9 cellular contexts compared by ENCODE assay signal in the genomic region with DNA sequence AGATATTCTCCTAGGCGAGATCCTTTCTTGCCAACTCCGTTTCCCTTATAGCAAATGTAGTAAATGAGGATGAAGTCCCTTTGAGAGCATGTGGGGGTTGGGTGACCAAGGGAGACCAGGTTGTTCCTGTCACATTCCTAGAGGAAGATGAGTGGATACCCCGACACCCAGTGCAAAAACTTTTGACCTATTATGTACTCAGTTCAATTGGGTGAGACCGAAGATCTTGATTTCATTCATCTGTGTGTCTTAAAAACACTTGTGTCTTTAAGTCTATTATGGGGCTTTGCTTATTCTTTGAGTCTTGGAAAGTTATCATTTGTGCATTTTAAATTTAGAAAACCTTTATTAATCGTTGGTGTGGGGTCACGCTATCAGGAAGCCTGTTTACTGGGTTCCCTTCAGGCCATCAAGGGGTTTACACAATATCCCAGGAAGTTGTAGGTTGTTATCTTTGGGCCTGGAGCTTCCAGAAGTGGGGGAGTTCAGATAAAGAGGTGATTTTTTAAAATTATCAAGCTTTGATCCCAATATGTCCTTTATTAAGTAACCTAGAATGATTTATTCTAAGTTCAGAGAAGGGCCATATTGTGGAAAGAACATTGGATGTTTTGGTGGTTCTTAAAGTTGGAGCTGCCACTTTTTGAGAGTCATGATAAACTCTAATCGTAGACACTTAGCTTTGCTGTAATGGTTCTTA. TPM values are rescaled to one million over a fixed set of nuclear protein-coding genes. Genes with fewer than 3 reads are reported as not detected.
DNase-seq lines count a peak whose midpoint lies in the region; ATAC-seq and TF ChIP-seq lines count a peak whose summit lies in the region.
"Had no signal": no experiment of that assay in that cellular context is flagged by ENCODE, and none has a peak within 500 bp of the region (broad histone marks: within the 10 kb centered on the region; RNA-seq: fewer than 3 reads in every experiment).

No MANE protein-coding gene starts in this region.

- TF ChIP-seq CTCF in WI38 (IDR thresholded peaks at IDR 0.05; ENCODE audit: low read depth, low read length) (no peak), gastroesophageal sphincter (IDR thresholded peaks at IDR 0.05) (peak in 3 of 4 experiments; percentile 5 to 50 (median 41))

- WGBS in gastroesophageal sphincter (ENCODE audit: low coverage in 1 of 2), 2 donors = 14% methylated on average over 7 of the region's 7 CpGs

- peaks cover 0 to 18% of the 10 kb centered on the region in 2 donors for H3K36me3 ChIP-seq in gastroesophageal sphincter

- H3K4me3 ChIP-seq in WI38 (ENCODE audit: low read depth, low read length) = peak overlapping the region; percentile 88
- peak overlapping the region; percentile 88 to 97 for H3K4me3 ChIP-seq in gastroesophageal sphincter

- no peak for TF ChIP-seq EP300 in gastroesophageal sphincter (IDR thresholded peaks at IDR 0.05)

- peaks cover 7 to 43% (median 24%) of the 10 kb centered on the region in 3 donors for H3K4me1 ChIP-seq in gastroesophageal sphincter

- peak; percentile 57 to 71 for TF ChIP-seq POLR2A in gastroesophageal sphincter (IDR thresholded peaks at IDR 0.05)

- H3K27me3 ChIP-seq in gastroesophageal sphincter = no peaks in the 10 kb centered on the region

- ATAC-seq in gastroesophageal sphincter (no peak), HG03432 (IDR thresholded peaks at IDR 0.05; ENCODE audit: unreplicated experiment) (no peak), HG03442 (IDR thresholded peaks at IDR 0.05; ENCODE audit: unreplicated experiment) (no peak)

- H3K9me3 ChIP-seq in gastroesophageal sphincter = no peaks in the 10 kb centered on the region

- DNase-seq in EL (peak; percentile 43), putamen (ENCODE audit: low spot score) (peak; percentile 72), SIG-M5 treated with dmso at 0.1 percent for 504 hours (lab: John Stamatoyannopoulos, UW; ENCODE audit: unreplicated experiment) (no peak)
- no peak for DNase-seq in NK-92 treated with Interleukin-12 subunit alpha and Interleukin-12 subunit beta, amount 100 ng/mL, for 24 hours (lab: John Stamatoyannopoulos, UW)
- DNase-seq: NCI-H1694 had no signal

- H3K27ac ChIP-seq in gastroesophageal sphincter = peak overlapping the region; percentile 83 to 100 (median 99)

RNA-seq across cellular contexts. Expression of a gene that starts 2.8 kb away (rescaled TPM):
- 1,000 to 10,000 TPM; 1,174 to 1,482 (median 1,322) TPM for total RNA-seq in gastroesophageal sphincter

Comparison
In these comparisons a context has a peak if more than half of its experiments do, and no peak if none do; other contexts are left out.
1. DNase-seq: peak in EL (single experiment) and putamen (single experiment); none in NK-92 treated with Interleukin-12 subunit alpha and Interleukin-12 subunit beta, amount 100 ng/mL, for 24 hours (single experiment) and SIG-M5 treated with dmso at 0.1 percent for 504 hours (single experiment).